21 cellular contexts compared by ENCODE assay signal in the genomic region with DNA sequence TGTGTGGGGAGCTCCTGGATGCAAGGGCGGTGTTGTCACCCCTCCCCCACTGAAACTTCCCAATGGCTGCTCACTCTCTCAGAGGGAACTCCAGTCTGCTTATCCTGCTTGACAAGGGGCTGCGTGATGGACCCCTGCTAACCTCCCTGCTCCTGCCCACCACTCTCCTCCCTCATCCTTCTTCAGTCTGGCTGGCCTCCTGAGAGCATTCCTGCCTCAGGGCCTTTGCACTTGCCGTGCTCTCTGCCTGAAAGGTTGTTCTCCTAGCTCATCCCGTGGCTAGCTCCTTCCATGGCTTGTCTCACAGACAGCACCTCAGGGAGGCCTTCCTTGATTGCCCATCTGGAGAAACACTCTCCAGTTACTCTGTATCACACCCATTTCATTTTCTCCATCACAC.
"Had no signal": no experiment of that assay in that cellular context is flagged by ENCODE, and none has a peak within 500 bp of the region (broad histone marks: within the 10 kb centered on the region; RNA-seq: fewer than 3 reads in every experiment).

No MANE protein-coding gene starts in this region.

- FAIRE-seq: HepG2 had no signal

- ATAC-seq: HepG2 had no signal

- H3K9me3 ChIP-seq: MG63, SK-N-SH had no signal

- H3K27ac ChIP-seq: RWPE1 had no signal

- DNase-seq: IMR-90, Karpas-422, KG1, MG63, NCI-H1092, NCI-H1105 treated with DMSO at 0.1 percent for 48 hours, NCI-H1417 treated with DMSO at 0.1 percent for 48 hours, NCI-H146, NCI-H1694 treated with DMSO at 0.1 percent for 48 hours, NCI-H1930, NCI-H2081, NCI-H2107, NCI-H2227 treated with DMSO at 0.1 percent for 48 hours, NCI-H524, NCI-H526 treated with DMSO at 0.1 percent for 48 hours, NCI-H748 treated with DMSO at 0.1 percent for 48 hours, SHP77, SK-N-SH, SW 1271 had no signal

- H3K4me2 ChIP-seq: SK-N-SH had no signal

- H3K9me2 ChIP-seq: SK-N-SH had no signal

- H3K36me3 ChIP-seq: MG63 had no signal

- H3K4me3 ChIP-seq: MG63 had no signal

- H3K27me3 ChIP-seq: MG63 had no signal

- H3K9ac ChIP-seq: SK-N-SH had no signal
